8 cellular contexts compared by ENCODE assay signal in the genomic region with DNA sequence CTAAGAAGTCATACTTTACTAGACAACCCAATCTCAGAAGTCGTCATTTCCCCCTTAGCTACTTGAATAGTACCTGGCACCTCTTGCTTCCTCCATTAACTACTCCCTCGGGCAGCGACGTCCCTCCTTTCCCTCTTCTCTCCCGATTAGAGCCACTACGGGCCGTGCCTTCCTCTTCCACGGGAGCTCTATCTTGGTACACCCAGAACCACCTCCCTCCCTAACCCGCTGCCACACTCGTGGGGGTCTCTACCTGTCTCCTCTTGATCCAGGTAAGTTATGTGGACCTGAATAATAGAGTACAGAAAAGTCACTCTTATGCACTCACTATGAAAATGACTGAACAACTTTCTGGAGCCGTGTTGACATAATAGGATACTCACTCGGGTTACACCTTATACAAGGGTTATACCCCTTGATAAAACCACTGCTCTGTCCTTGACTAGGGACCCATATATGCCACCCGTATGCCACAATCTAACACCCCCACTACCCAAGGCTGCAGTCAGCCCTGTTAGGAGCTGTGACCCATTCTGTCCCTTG. TPM values are rescaled to one million over a fixed set of nuclear protein-coding genes. Genes with fewer than 3 reads are reported as not detected.
DNase-seq lines count a peak whose midpoint lies in the region; ATAC-seq and FAIRE-seq lines count a peak whose summit lies in the region.

No MANE protein-coding gene starts in this region.

- intact Hi-C loops in head of caudate nucleus (cut with DNase I): loop anchor here (2.0 kb wide), 1 partner anchor 26 kb away; a partner anchor contains a TSS

- peak overlapping the region; percentile 80 for H3K4me2 ChIP-seq in trophoblast cell (ENCODE audit: low read length)

- H3K9ac ChIP-seq in trophoblast cell (ENCODE audit: low read length): peak overlapping the region; percentile 90

- H3K79me1 ChIP-seq in trophoblast cell (ENCODE audit: low read length): peaks cover 14% of the 10 kb centered on the region

- no peaks in the 10 kb centered on the region for H3K9me3 ChIP-seq in trophoblast cell (ENCODE audit: insufficient read depth, low read depth, low read length)

- WGBS in trophoblast cell (ENCODE audit: extremely low coverage, insufficient coverage, insufficient read length): no CpG with 5 or more reads among the region's 13 CpGs

- no peak overlapping the region for H2BK12ac ChIP-seq in trophoblast cell (ENCODE audit: low read length)

- FAIRE-seq in RCC 7860 (lab: Jason Lieb, UNC): no peak

- H3K23ac ChIP-seq in trophoblast cell (ENCODE audit: low read length): peak overlapping the region; percentile 35

- peak; percentile 15 for ATAC-seq in HG03432 (IDR thresholded peaks at IDR 0.05; ENCODE audit: unreplicated experiment)

- peak overlapping the region; percentile 96 for H4K12ac ChIP-seq in trophoblast cell (ENCODE audit: low read depth, low read length)

- H2BK5ac ChIP-seq in trophoblast cell (ENCODE audit: low read depth, low read length, poor library complexity): peak overlapping the region; percentile 70

- peak overlapping the region; percentile 88 for H4K91ac ChIP-seq in trophoblast cell (ENCODE audit: low read depth, low read length)

- H3K4me3 ChIP-seq in trophoblast cell (ENCODE audit: low read depth, low read length): peak overlapping the region; percentile 80

- DNase-seq in stimulated activated CD4-positive, alpha-beta T cell treated with anti-CD3 and anti-CD28 coated beads, Interleukin-12 subunit alpha, Interleukin-12 subunit beta, amount 100 ng/mL, for 4 hours: peak; percentile 6
- DNase-seq in stimulated activated CD4-positive, alpha-beta T cell treated with anti-CD3 and anti-CD28 coated beads, Interleukin-4, amount 100 ng/mL, for 24 hours: no peak
- DNase-seq in activated CD4-positive, CD25-positive, alpha-beta regulatory T cell treated with anti-CD3 and anti-CD28 coated beads, Interleukin-2, amount 50 U/mL, for 72 hours: peak; percentile 36
- DNase-seq in head of caudate nucleus (peak in 25 of 42 donors; percentile 2 to 51 (median 25)), trophoblast cell (no peak), RCC 7860 (ENCODE audit: low spot score) (no peak)
- DNase-seq in activated effector memory CD4-positive, alpha-beta T cell treated with Interleukin-2 at 50 U/mL for 16 hours: no peak

- no peaks in the 10 kb centered on the region for H3K27me3 ChIP-seq in trophoblast cell (ENCODE audit: insufficient read depth, low read length)

- H3K27ac ChIP-seq in trophoblast cell (ENCODE audit: low read depth, low read length): peak overlapping the region; percentile 83

- H3K79me2 ChIP-seq in trophoblast cell (ENCODE audit: control insufficient read depth, insufficient read depth, low read length, poor library complexity): peaks cover 11% of the 10 kb centered on the region

- H2AK5ac ChIP-seq in trophoblast cell (ENCODE audit: low read length): no peak overlapping the region

- no peak overlapping the region for H2BK120ac ChIP-seq in trophoblast cell (ENCODE audit: insufficient read depth, low read length, poor library complexity)

- peaks cover 2 to 4% of the 10 kb centered on the region in 2 experiments for H3K36me3 ChIP-seq in trophoblast cell (ENCODE audit: control insufficient read depth in 1 of 2, insufficient read depth in 2 of 2, low read length in 2 of 2)

- H3K18ac ChIP-seq in trophoblast cell (ENCODE audit: low read length): no peak overlapping the region

- peak overlapping the region; percentile 13 for H3K4ac ChIP-seq in trophoblast cell (ENCODE audit: low read depth, low read length)

- peak overlapping the region; percentile 90 for H3K14ac ChIP-seq in trophoblast cell (ENCODE audit: low read length)

- H2AFZ ChIP-seq in trophoblast cell (ENCODE audit: insufficient read depth, low read length, poor library complexity): peak overlapping the region; percentile 82

- H3K4me1 ChIP-seq in trophoblast cell (ENCODE audit: control insufficient read depth in 1 of 2, insufficient read depth in 2 of 2, low read length in 2 of 2): peaks cover 6 to 10% of the 10 kb centered on the region in 2 experiments

- H4K8ac ChIP-seq in trophoblast cell (ENCODE audit: low read depth, low read length): peak overlapping the region; percentile 98

RNA-seq across cellular contexts. Expression of a gene that starts 0.6 kb away (rescaled TPM):
- polyA plus RNA-seq in trophoblast cell (2013): 13.6 and 14.9 TPM in 2 replicates

RNA-seq across cellular contexts. Expression of a gene that starts 25.3 kb away (rescaled TPM):
- polyA plus RNA-seq in trophoblast cell (2013): 21.2 and 21.5 TPM in 2 replicates

Comparison
In these comparisons a context has a peak if more than half of its experiments do, and no peak if none do; other contexts are left out.
1. DNase-seq: peak in stimulated activated CD4-positive, alpha-beta T cell treated with anti-CD3 and anti-CD28 coated beads, Interleukin-12 subunit alpha, Interleukin-12 subunit beta, amount 100 ng/mL, for 4 hours (single experiment), activated CD4-positive, CD25-positive, alpha-beta regulatory T cell treated with anti-CD3 and anti-CD28 coated beads, Interleukin-2, amount 50 U/mL, for 72 hours (single experiment) and head of caudate nucleus (25 of 42); none in stimulated activated CD4-positive, alpha-beta T cell treated with anti-CD3 and anti-CD28 coated beads, Interleukin-4, amount 100 ng/mL, for 24 hours (single experiment), trophoblast cell (0 of 2), activated effector memory CD4-positive, alpha-beta T cell treated with Interleukin-2 at 50 U/mL for 16 hours (single experiment) and RCC 7860 (single experiment).